8 cellular contexts compared by ENCODE assay signal in genomic region chr5:129155876-129156275, GRCh38.
"Had no signal": no experiment of that assay in that cellular context is flagged by ENCODE, and none has a peak within 500 bp of the region (broad histone marks: within the 10 kb centered on the region; RNA-seq: fewer than 3 reads in every experiment).

No MANE protein-coding gene starts in this region.

- ATAC-seq: GM12878 had no signal

- H3K4me3 ChIP-seq: GM12878 had no signal

- DNase-seq: GDM1, GF-D8 had no signal

- FAIRE-seq: G401.6, GM12878, GM12891, GM12892, GM18507, GM19239 had no signal
